ENCODE assay signal across 8 cellular contexts in genomic region chr11:61967177-61967923, GRCh38. TPM values are rescaled to one million over a fixed set of nuclear protein-coding genes. Genes with fewer than 3 reads are reported as not detected.
A peak's percentile ranks its signal among the peaks of the same experiment; 100 is the strongest.
DNase-seq lines count a peak whose midpoint lies in the region; ATAC-seq and TF ChIP-seq lines count a peak whose summit lies in the region.

TSS of gene FTH1 (minus strand) at chr11:61967634. CDS start at chr11:61967425, 209 bp downstream.

- CTCF ChIA-PET in Caco-2 (lab: Charles Lee): interaction anchor here (0.6 to 2.7 kb wide), 9 partner anchors 10 to 141 kb away, joined by 3 to 13 read pairs (median 4); no protein-coding TSS in a partner anchor

- H3K4me3 ChIP-seq in Caco-2 (ENCODE audit: low read depth, low read length) (peak within 1 kb of the TSS; percentile 92), epithelial cell of proximal tubule (ENCODE audit: low read depth, low read length) (peak within 1 kb of the TSS; percentile 100), mucosa of rectum (ENCODE audit: low read length in 2 of 2) (peak within 1 kb of the TSS; percentile 90 to 100)

- H3K27me3 Mint-ChIP-seq in Caco-2 (ENCODE audit: insufficient read depth, unreplicated experiment): no peaks in the 10 kb centered on the region

- no peaks in the 10 kb centered on the region for H3K9me3 Mint-ChIP-seq in Caco-2 (ENCODE audit: unreplicated experiment)

- peaks cover 74% of the 10 kb centered on the region for H3K36me3 Mint-ChIP-seq in Caco-2 (ENCODE audit: insufficient read depth, unreplicated experiment)

- H3K4me1 ChIP-seq in Caco-2: peaks cover 35% of the 10 kb centered on the region
- peaks cover 45 to 56% of the 10 kb centered on the region in 2 donors for H3K4me1 ChIP-seq in mucosa of rectum (ENCODE audit: control insufficient read depth in 2 of 2, insufficient read depth in 2 of 2, low read length in 2 of 2)

- DNase-seq in Caco-2 (peak; percentile 92 to 96), HuH-7.5 (ENCODE audit: low spot score) (peak; percentile 97), OCI-M2 (lab: John Stamatoyannopoulos, UW; ENCODE audit: unreplicated experiment) (peak; percentile 35), activated T-cell treated with anti-CD3 and anti-CD28 coated beads for 48 hours (ENCODE audit: low read depth) (peak; percentile 87), epithelial cell of proximal tubule (ENCODE audit: low read depth) (no peak)
- peak; percentile 88 for DNase-seq in stimulated activated CD8-positive, alpha-beta memory T cell treated with anti-CD3 and anti-CD28 coated beads, Interleukin-4, amount 100 ng/mL, for 48 hours

- peak within 1 kb of the TSS; percentile 97 to 98 for H3K9ac ChIP-seq in mucosa of rectum (ENCODE audit: low read depth in 1 of 2, low read length in 2 of 2)

- no TSS peak for BruUV-seq in Caco-2 (replicated peaks; lab: Mats Ljungman, UMichigan)

- H3K9me3 ChIP-seq in Caco-2: no peaks in the 10 kb centered on the region
- no peaks in the 10 kb centered on the region for H3K9me3 ChIP-seq in mucosa of rectum (ENCODE audit: control insufficient read depth in 2 of 2, low read length in 2 of 2)

- H3K27ac Mint-ChIP-seq in Caco-2 (ENCODE audit: unreplicated experiment): peak within 1 kb of the TSS; percentile 93

- POLR2A ChIA-PET in Caco-2 (lab: Charles Lee): interaction anchor here (0.5 to 3.1 kb wide), 25 partner anchors 8 to 609 kb away, joined by 3 to 36 read pairs (median 5); partner anchors contain the start of genes BEST1 and INCENP

- TF ChIP-seq CTCF in Caco-2 (IDR thresholded peaks at IDR 0.05; ENCODE audit: insufficient read depth in 1 of 2, low read depth in 1 of 2, low read length in 1 of 2, severe bottlenecking in 1 of 2, unreplicated experiment in 1 of 2) (no peak), epithelial cell of proximal tubule (conservative IDR thresholded peaks at IDR 0.05; ENCODE audit: low read depth, low read length) (no peak)

- peak within 1 kb of the TSS; percentile 97 to 100 for H3K27ac ChIP-seq in mucosa of rectum (ENCODE audit: low read depth in 2 of 2, low read length in 2 of 2)

- H3K27me3 ChIP-seq in Caco-2 (replicated peaks; ENCODE audit: control insufficient read depth, insufficient read depth, low read length) (no peaks in the 10 kb centered on the region), mucosa of rectum (ENCODE audit: control insufficient read depth in 2 of 2, insufficient read depth in 2 of 2, low read length in 2 of 2) (no peaks in the 10 kb centered on the region)

- ATAC-seq in GM21447 (IDR thresholded peaks at IDR 0.05; ENCODE audit: unreplicated experiment): peak; percentile 44

- intact Hi-C loops in Caco-2 (cut with micrococcal nuclease; ENCODE audit: unreplicated experiment): loop anchor here (1.0 to 5.0 kb wide), 2 partner anchors 87 to 150 kb away; partner anchors contain the start of gene FADS1

- peak within 1 kb of the TSS; percentile 81 for H3K4me3 Mint-ChIP-seq in Caco-2 (ENCODE audit: unreplicated experiment)

- H3K36me3 ChIP-seq in Caco-2 (ENCODE audit: control insufficient read depth, insufficient read depth, low read length) (peaks cover 10% of the 10 kb centered on the region), mucosa of rectum (ENCODE audit: control insufficient read depth in 2 of 2, insufficient read depth in 2 of 2, low read length in 2 of 2) (peaks cover 28 to 37% of the 10 kb centered on the region in 2 donors)

- H3K4me1 Mint-ChIP-seq in Caco-2 (ENCODE audit: low read depth, unreplicated experiment): peaks cover 40% of the 10 kb centered on the region

RNA-seq across cellular contexts. Expression of gene FTH1, which starts in this region (rescaled TPM):
- 1,282 and 1,565 TPM in 2 replicates for total RNA-seq in Caco-2 (2022)
- total RNA-seq in epithelial cell of proximal tubule: 518 and 789 TPM in 2 replicates
